13 cellular contexts compared by ENCODE assay signal in genomic region chr1:101356604-101357443, GRCh38.
DNase-seq lines count a peak whose midpoint lies in the region; ATAC-seq and TF ChIP-seq lines count a peak whose summit lies in the region.
"Had no signal": no experiment of that assay in that cellular context is flagged by ENCODE, and none has a peak within 500 bp of the region (broad histone marks: within the 10 kb centered on the region; RNA-seq: fewer than 3 reads in every experiment).

No MANE protein-coding gene starts in this region.

- H3K9me3 ChIP-seq in adrenal gland (replicated peaks in 1 of 3), result no peaks in the 10 kb centered on the region
- H3K9me3 ChIP-seq: esophagus squamous epithelium, uterus had no signal

- intact Hi-C loops in adrenal gland (cut with DNase I), result loop anchor here in 1 of 2 donors (5.0 to 10.0 kb wide), 2 partner anchors 50 to 442 kb away; no protein-coding TSS in a partner anchor

- H3K4me3 Mint-ChIP-seq in activated CD8-positive, alpha-beta T cell treated with anti-CD3 and anti-CD28 coated beads, Interleukin-2, amount 10 ng/mL, durations not matched to agents 7 days and 5 days, result no peak overlapping the region
- H3K4me3 Mint-ChIP-seq in chondrocyte (ENCODE audit: unreplicated experiment), result no peak overlapping the region
- H3K4me3 Mint-ChIP-seq: activated CD4-positive, alpha-beta T cell treated with anti-CD3 and anti-CD28 coated beads for 36 hours; B cell had no signal

- CTCF ChIA-PET in activated CD8-positive, alpha-beta T cell treated with anti-CD3 and anti-CD28 coated beads, Interleukin-2, amount 10 ng/mL, durations not matched to agents 7 days and 5 days (lab: Charles Lee), result interaction anchor here (0.7 to 3.8 kb wide), 32 partner anchors 8 to 750 kb away, joined by 3 to 199 read pairs (median 7); no protein-coding TSS in a partner anchor

- no peak for DNase-seq in activated CD8-positive, alpha-beta T cell treated with anti-CD3 and anti-CD28 coated beads, Interleukin-2, amount 10 ng/mL, durations not matched to agents 7 days and 5 days
- DNase-seq in hepatic stellate cell (ENCODE audit: low spot score) (no peak), adrenal gland (no peak), H4 (ENCODE audit: low spot score) (no peak), chondrocyte (ENCODE audit: low spot score) (no peak)
- DNase-seq: esophagus squamous epithelium had no signal

- no peaks in the 10 kb centered on the region for H3K4me1 ChIP-seq in adrenal gland (replicated peaks in 1 of 2)
- H3K4me1 ChIP-seq: uterus had no signal

- TF ChIP-seq CTCF in adrenal gland (IDR thresholded peaks at IDR 0.05), result no peak
- no peak for TF ChIP-seq CTCF in chondrocyte (IDR thresholded peaks at IDR 0.05)

- no peak overlapping the region for H3K27ac Mint-ChIP-seq in activated CD8-positive, alpha-beta T cell treated with anti-CD3 and anti-CD28 coated beads, Interleukin-2, amount 10 ng/mL, durations not matched to agents 7 days and 5 days
- no peak overlapping the region for H3K27ac Mint-ChIP-seq in chondrocyte (ENCODE audit: unreplicated experiment)
- H3K27ac Mint-ChIP-seq: activated CD4-positive, alpha-beta T cell treated with anti-CD3 and anti-CD28 coated beads for 36 hours; B cell had no signal

- ATAC-seq in GM18502 (IDR thresholded peaks at IDR 0.05; ENCODE audit: poor library complexity, unreplicated experiment) (peak; percentile 17), GM19468 (IDR thresholded peaks at IDR 0.05; ENCODE audit: extremely low read depth, unreplicated experiment) (peak; percentile 10), HG03039 (IDR thresholded peaks at IDR 0.05; ENCODE audit: unreplicated experiment) (peak; percentile 16)
- ATAC-seq in activated CD8-positive, alpha-beta T cell treated with anti-CD3 and anti-CD28 coated beads, Interleukin-2, amount 10 ng/mL, durations not matched to agents 7 days and 5 days, result peak; percentile 40

- H3K4me3 ChIP-seq in adrenal gland, result no peak overlapping the region
- H3K4me3 ChIP-seq: esophagus squamous epithelium, SK-N-MC, uterus had no signal

- WGBS in adrenal gland, 4 donors, result 44 to 63% (median 53%) methylated on average over 5 of the region's 5 CpGs

- peaks cover 5% of the 10 kb centered on the region for H3K27me3 Mint-ChIP-seq in activated CD8-positive, alpha-beta T cell treated with anti-CD3 and anti-CD28 coated beads, Interleukin-2, amount 10 ng/mL, durations not matched to agents 7 days and 5 days (ENCODE audit: low read depth)
- H3K27me3 Mint-ChIP-seq in chondrocyte (ENCODE audit: low read depth), result peaks cover 14% of the 10 kb centered on the region
- H3K27me3 Mint-ChIP-seq: activated CD4-positive, alpha-beta T cell treated with anti-CD3 and anti-CD28 coated beads for 36 hours; B cell had no signal

- no peaks in the 10 kb centered on the region for H3K36me3 Mint-ChIP-seq in activated CD8-positive, alpha-beta T cell treated with anti-CD3 and anti-CD28 coated beads, Interleukin-2, amount 10 ng/mL, durations not matched to agents 7 days and 5 days (ENCODE audit: low read depth)
- H3K36me3 Mint-ChIP-seq in chondrocyte (ENCODE audit: low read depth), result no peaks in the 10 kb centered on the region

- no peak overlapping the region for H3K27ac ChIP-seq in adrenal gland
- H3K27ac ChIP-seq: esophagus squamous epithelium, SK-N-MC, uterus had no signal

- no peak for TF ChIP-seq POLR2A in adrenal gland (IDR thresholded peaks at IDR 0.05)

- peaks cover 10% of the 10 kb centered on the region for H3K4me1 Mint-ChIP-seq in activated CD8-positive, alpha-beta T cell treated with anti-CD3 and anti-CD28 coated beads, Interleukin-2, amount 10 ng/mL, durations not matched to agents 7 days and 5 days (ENCODE audit: low read depth)
- no peaks in the 10 kb centered on the region for H3K4me1 Mint-ChIP-seq in chondrocyte (ENCODE audit: low read depth)

- POLR2A ChIA-PET in activated CD8-positive, alpha-beta T cell treated with anti-CD3 and anti-CD28 coated beads, Interleukin-2, amount 10 ng/mL, durations not matched to agents 7 days and 5 days (lab: Charles Lee), result interaction anchor here (0.6 to 1.8 kb wide), 4 partner anchors 27 to 444 kb away, joined by 4 to 18 read pairs (median 6); no protein-coding TSS in a partner anchor

- H3K9me3 Mint-ChIP-seq in activated CD8-positive, alpha-beta T cell treated with anti-CD3 and anti-CD28 coated beads, Interleukin-2, amount 10 ng/mL, durations not matched to agents 7 days and 5 days (ENCODE audit: insufficient read depth), result no peaks in the 10 kb centered on the region
- H3K9me3 Mint-ChIP-seq in chondrocyte (ENCODE audit: low read depth), result no peaks in the 10 kb centered on the region

- no peaks in the 10 kb centered on the region for H3K36me3 ChIP-seq in adrenal gland (replicated peaks in 1 of 2)
- H3K36me3 ChIP-seq: esophagus squamous epithelium, uterus had no signal

- no peaks in the 10 kb centered on the region for H3K27me3 ChIP-seq in adrenal gland
- H3K27me3 ChIP-seq: esophagus squamous epithelium, uterus had no signal
